Comparison of ENCODE assay signal across 21 cellular contexts in the genomic region with DNA sequence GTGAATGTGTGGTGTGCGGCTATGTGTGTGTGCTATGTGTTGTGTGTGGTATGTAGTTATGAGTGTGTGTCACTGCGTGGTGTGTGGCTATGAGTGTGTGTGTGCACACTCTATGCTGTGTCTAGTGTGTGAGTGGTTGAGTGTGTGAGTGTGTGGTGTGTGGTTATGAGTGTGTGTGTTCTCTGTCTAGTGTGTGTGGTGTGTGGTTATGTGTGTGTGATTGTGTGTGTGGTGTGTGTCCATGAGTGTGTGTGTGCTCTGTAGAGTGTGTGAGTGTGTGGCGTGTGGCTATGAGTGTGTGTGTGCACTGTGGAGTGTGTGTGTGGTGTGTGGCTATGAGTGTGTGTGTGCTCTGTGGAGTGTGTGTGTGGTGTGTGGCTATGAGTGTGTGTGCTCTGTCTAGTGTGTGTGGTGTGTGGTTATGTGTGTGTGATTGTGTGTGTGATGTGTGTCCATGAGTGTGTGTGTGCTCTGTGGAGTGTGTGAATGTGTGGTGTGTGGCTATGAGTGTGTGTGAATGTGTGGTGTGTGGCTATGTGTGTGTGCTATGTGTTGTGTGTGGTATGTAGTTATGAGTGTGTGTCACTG. TPM values are rescaled to one million over a fixed set of nuclear protein-coding genes. Genes with fewer than 3 reads are reported as not detected.
DNase-seq lines count a peak whose midpoint lies in the region; ATAC-seq, FAIRE-seq and TF ChIP-seq lines count a peak whose summit lies in the region.
"Had no signal": no experiment of that assay in that cellular context is flagged by ENCODE, and none has a peak within 500 bp of the region (broad histone marks: within the 10 kb centered on the region; RNA-seq: fewer than 3 reads in every experiment).

No MANE protein-coding gene starts in this region.

- no peak for TF ChIP-seq EP300 in gastroesophageal sphincter (IDR thresholded peaks at IDR 0.05)

- H3K27me3 ChIP-seq in GM06990 (replicated peaks; ENCODE audit: control insufficient read depth, insufficient read depth, low read length) (no peaks in the 10 kb centered on the region), gastroesophageal sphincter (no peaks in the 10 kb centered on the region)
- H3K27me3 ChIP-seq: BE2C, brain microvascular endothelial cell, SJSA1 had no signal

- TF ChIP-seq CTCF in GM06990 (IDR thresholded peaks at IDR 0.05; ENCODE audit: insufficient read depth, low read length, poor library complexity, severe bottlenecking) (no peak), gastroesophageal sphincter (IDR thresholded peaks at IDR 0.05) (no peak)

- no peak for TF ChIP-seq POLR2A in gastroesophageal sphincter (IDR thresholded peaks at IDR 0.05)

- no peak overlapping the region for H3K27ac ChIP-seq in gastroesophageal sphincter
- H3K27ac ChIP-seq: brain microvascular endothelial cell, SJSA1 had no signal

- no peak for DNase-seq in GM06990 (ENCODE audit: extremely low read depth, insufficient read length)
- DNase-seq in HTR-8/SVneo (ENCODE audit: insufficient read length, low spot score): no peak
- DNase-seq in stimulated activated effector memory CD8-positive, alpha-beta T cell treated with anti-CD3 and anti-CD28 coated beads, Interleukin-12 subunit alpha, Interleukin-12 subunit beta, amount 100 ng/mL, for 72 hours (ENCODE audit: low spot score in 2 of 2): no peak
- DNase-seq: activated CD8-positive, alpha-beta memory T cell treated with anti-CD3 and anti-CD28 coated beads, Interleukin-2, amount 50 U/mL, for 4 hours; activated naive CD4-positive, alpha-beta T cell treated with anti-CD3 and anti-CD28 coated beads, Interleukin-2, amount 10 ng/mL, durations not matched to agents 7 days and 5 days; BE2C; brain microvascular endothelial cell; dorsolateral prefrontal cortex; EL; hippocampal formation; KG1; left cardiac atrium; NCI-H2227 treated with DMSO at 0.1 percent for 48 hours had no signal

- peaks cover 6% of the 10 kb centered on the region for H3K36me3 Mint-ChIP-seq in stimulated activated effector memory CD8-positive, alpha-beta T cell treated with anti-CD3 and anti-CD28 coated beads, Interleukin-12 subunit alpha, Interleukin-12 subunit beta, amount 100 ng/mL, for 72 hours

- 74 to 76% methylated on average over 3 of the region's 3 CpGs for WGBS in gastroesophageal sphincter (ENCODE audit: low coverage in 1 of 2), 2 donors

- no peaks in the 10 kb centered on the region for H3K9me3 ChIP-seq in gastroesophageal sphincter
- H3K9me3 ChIP-seq: BE2C, SJSA1 had no signal

- peaks cover 31% of the 10 kb centered on the region for H3K4me1 Mint-ChIP-seq in stimulated activated effector memory CD8-positive, alpha-beta T cell treated with anti-CD3 and anti-CD28 coated beads, Interleukin-12 subunit alpha, Interleukin-12 subunit beta, amount 100 ng/mL, for 72 hours

- no peak overlapping the region for H3K4me3 Mint-ChIP-seq in stimulated activated effector memory CD8-positive, alpha-beta T cell treated with anti-CD3 and anti-CD28 coated beads, Interleukin-12 subunit alpha, Interleukin-12 subunit beta, amount 100 ng/mL, for 72 hours
- H3K4me3 Mint-ChIP-seq: activated CD4-positive, alpha-beta T cell treated with anti-CD3 and anti-CD28 coated beads for 36 hours; activated naive CD4-positive, alpha-beta T cell treated with anti-CD3 and anti-CD28 coated beads, Interleukin-2, amount 10 ng/mL, durations not matched to agents 7 days and 5 days had no signal

- H3K9me3 Mint-ChIP-seq in stimulated activated effector memory CD8-positive, alpha-beta T cell treated with anti-CD3 and anti-CD28 coated beads, Interleukin-12 subunit alpha, Interleukin-12 subunit beta, amount 100 ng/mL, for 72 hours: no peaks in the 10 kb centered on the region
- H3K9me3 Mint-ChIP-seq: activated naive CD4-positive, alpha-beta T cell treated with anti-CD3 and anti-CD28 coated beads, Interleukin-2, amount 10 ng/mL, durations not matched to agents 7 days and 5 days had no signal

- ATAC-seq in gastroesophageal sphincter (peak; percentile 37), SK-N-SH treated with all-trans-retinoic acid at 6 μM for 48 hours (no peak; the same call in 2 of the 3 replicates), GM19035 (IDR thresholded peaks at IDR 0.05; ENCODE audit: unreplicated experiment) (no peak)
- ATAC-seq in stimulated activated effector memory CD8-positive, alpha-beta T cell treated with anti-CD3 and anti-CD28 coated beads, Interleukin-12 subunit alpha, Interleukin-12 subunit beta, amount 100 ng/mL, for 72 hours: peak; percentile 0
- ATAC-seq in activated CD4-positive, CD25-positive, alpha-beta regulatory T cell treated with anti-CD3 and anti-CD28 coated beads, Interleukin-2, amount 50 U/mL, for 24 hours: no peak

- FAIRE-seq in HTR-8/SVneo (lab: Jason Lieb, UNC): peak; percentile 100

- H3K36me3 ChIP-seq in GM06990 (ENCODE audit: control insufficient read depth, insufficient read depth, low read length) (no peaks in the 10 kb centered on the region), gastroesophageal sphincter (no peaks in the 10 kb centered on the region)
- H3K36me3 ChIP-seq: BE2C, brain microvascular endothelial cell, SJSA1 had no signal

- H3K27ac Mint-ChIP-seq in stimulated activated effector memory CD8-positive, alpha-beta T cell treated with anti-CD3 and anti-CD28 coated beads, Interleukin-12 subunit alpha, Interleukin-12 subunit beta, amount 100 ng/mL, for 72 hours: no peak overlapping the region
- H3K27ac Mint-ChIP-seq: activated CD4-positive, alpha-beta T cell treated with anti-CD3 and anti-CD28 coated beads for 36 hours; activated naive CD4-positive, alpha-beta T cell treated with anti-CD3 and anti-CD28 coated beads, Interleukin-2, amount 10 ng/mL, durations not matched to agents 7 days and 5 days had no signal

- no peaks in the 10 kb centered on the region for H3K4me1 ChIP-seq in gastroesophageal sphincter
- H3K4me1 ChIP-seq: BE2C, SJSA1 had no signal

- peak overlapping the region; percentile 81 for H3K4me3 ChIP-seq in GM06990 (replicated peaks; ENCODE audit: low read depth, low read length)
- H3K4me3 ChIP-seq in gastroesophageal sphincter: no peak overlapping the region
- H3K4me3 ChIP-seq: dorsolateral prefrontal cortex, SJSA1 had no signal

TF ChIP-seq in SK-N-SH treated with all-trans-retinoic acid at 6 μM for 48 hours, 23 proteins besides CTCF, POLR2A, EP300 and RAD21:
- TF ChIP-seq, protein P1, sequence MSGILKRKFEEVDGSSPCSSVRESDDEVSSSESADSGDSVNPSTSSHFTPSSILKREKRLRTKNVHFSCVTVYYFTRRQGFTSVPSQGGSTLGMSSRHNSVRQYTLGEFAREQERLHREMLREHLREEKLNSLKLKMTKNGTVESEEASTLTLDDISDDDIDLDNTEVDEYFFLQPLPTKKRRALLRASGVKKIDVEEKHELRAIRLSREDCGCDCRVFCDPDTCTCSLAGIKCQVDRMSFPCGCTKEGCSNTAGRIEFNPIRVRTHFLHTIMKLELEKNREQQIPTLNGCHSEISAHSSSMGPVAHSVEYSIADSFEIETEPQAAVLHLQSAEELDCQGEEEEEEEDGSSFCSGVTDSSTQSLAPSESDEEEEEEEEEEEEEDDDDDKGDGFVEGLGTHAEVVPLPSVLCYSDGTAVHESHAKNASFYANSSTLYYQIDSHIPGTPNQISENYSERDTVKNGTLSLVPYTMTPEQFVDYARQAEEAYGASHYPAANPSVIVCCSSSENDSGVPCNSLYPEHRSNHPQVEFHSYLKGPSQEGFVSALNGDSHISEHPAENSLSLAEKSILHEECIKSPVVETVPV (CRISPR knock-in tag; IDR thresholded peaks at IDR 0.05): no peak
- TF ChIP-seq TOX (CRISPR knock-in tag; IDR thresholded peaks at IDR 0.05; ENCODE audit: borderline replicate concordance) (no peak), BACH2 (CRISPR knock-in tag; IDR thresholded peaks at IDR 0.05; ENCODE audit: borderline replicate concordance) (no peak), TCF4 (CRISPR knock-in tag; IDR thresholded peaks at IDR 0.05; ENCODE audit: borderline replicate concordance) (no peak), ZC3H10 (CRISPR knock-in tag; IDR thresholded peaks at IDR 0.05) (no peak), ZNF565 (CRISPR knock-in tag; conservative IDR thresholded peaks at IDR 0.05; ENCODE audit: low read depth) (no peak), ESRRG (CRISPR knock-in tag; IDR thresholded peaks at IDR 0.05) (no peak), RARB (CRISPR knock-in tag; IDR thresholded peaks at IDR 0.05) (no peak), PPARA (CRISPR knock-in tag; IDR thresholded peaks at IDR 0.05; ENCODE audit: borderline replicate concordance) (no peak), ZFP3 (CRISPR knock-in tag; IDR thresholded peaks at IDR 0.05) (no peak)

RNA-seq across cellular contexts. Expression of a gene that starts 2.3 kb away (rescaled TPM):
- 1 to 10 TPM in 3 of 4 donors, not detected in 1; 1.0 to 4.1 (median 1.6) TPM for total RNA-seq in gastroesophageal sphincter
- total RNA-seq: myocyte had no signal

RNA-seq across cellular contexts. Expression of a gene that starts 22.2 kb away (rescaled TPM):
- 100 to 1,000 TPM in 1 of 4 donors, under 1 TPM in 3; 0.16 to 256 (median 0.35) TPM for total RNA-seq in gastroesophageal sphincter
- total RNA-seq: fibroblast of lung, myocyte, SJSA1 had no signal

RNA-seq across cellular contexts. Expression of a gene that starts 26.8 kb away (rescaled TPM):
- not detected for total RNA-seq in gastroesophageal sphincter
- total RNA-seq: dorsolateral prefrontal cortex, left cardiac atrium, myocyte had no signal

RNA-seq across cellular contexts. Expression of a gene that starts 46.2 kb away (rescaled TPM):
- under 1 TPM in 1 of 4 donors, not detected in 3; 0.39 TPM for total RNA-seq in gastroesophageal sphincter
- total RNA-seq: activated CD4-positive, alpha-beta T cell treated with anti-CD3 and anti-CD28 coated beads for 36 hours; fibroblast of lung; left cardiac atrium; myocyte; SJSA1 had no signal

RNA-seq across cellular contexts. Expression of a gene that starts 58.6 kb away (rescaled TPM):
- total RNA-seq in gastroesophageal sphincter: not detected
- total RNA-seq: activated CD4-positive, alpha-beta T cell treated with anti-CD3 and anti-CD28 coated beads for 36 hours; dorsolateral prefrontal cortex; fibroblast of lung; left cardiac atrium; myocyte had no signal

Comparison
In these comparisons a context has a peak if more than half of its experiments do, and no peak if none do; other contexts are left out.
1. ATAC-seq: peak in gastroesophageal sphincter (single experiment) and stimulated activated effector memory CD8-positive, alpha-beta T cell treated with anti-CD3 and anti-CD28 coated beads, Interleukin-12 subunit alpha, Interleukin-12 subunit beta, amount 100 ng/mL, for 72 hours (single experiment); none in SK-N-SH treated with all-trans-retinoic acid at 6 μM for 48 hours (single experiment), activated CD4-positive, CD25-positive, alpha-beta regulatory T cell treated with anti-CD3 and anti-CD28 coated beads, Interleukin-2, amount 50 U/mL, for 24 hours (0 of 2) and GM19035 (single experiment).